In the genomic region with DNA sequence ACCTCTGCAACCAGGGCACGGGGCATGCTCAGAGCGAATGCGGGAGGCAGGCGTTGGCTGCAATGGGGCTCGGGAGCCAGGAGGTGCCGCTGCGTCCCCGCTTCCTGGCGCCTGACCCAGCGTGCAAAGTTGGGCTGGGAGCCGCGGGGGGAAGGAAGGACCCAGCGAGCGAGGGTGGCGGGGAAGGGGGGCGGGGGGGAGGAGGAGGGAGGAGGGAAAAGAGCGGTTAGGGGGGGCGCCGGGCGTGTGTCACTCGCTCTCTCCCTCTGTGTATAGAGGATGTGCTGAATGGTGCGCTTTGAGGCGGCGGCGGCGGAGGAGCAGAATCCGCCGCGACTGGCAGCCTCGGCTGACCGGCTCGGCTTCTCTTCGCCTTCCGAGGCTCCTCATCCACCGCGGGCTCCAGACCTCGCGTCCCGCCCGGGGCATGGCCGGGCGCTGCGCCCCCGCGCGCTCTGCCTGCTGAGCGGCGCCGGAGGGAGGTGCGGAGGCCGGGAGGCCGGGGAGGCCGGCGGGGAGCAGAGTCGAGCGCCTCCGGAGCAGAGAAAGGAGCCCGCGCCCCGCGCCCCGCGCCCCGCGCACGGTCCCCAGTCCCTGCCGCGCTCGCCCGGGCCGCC, we compare ENCODE assay signal across 8 cellular contexts. TPM values are rescaled to one million over a fixed set of nuclear protein-coding genes. Genes with fewer than 3 reads are reported as not detected.
DNase-seq lines count a peak whose midpoint lies in the region; ATAC-seq and TF ChIP-seq lines count a peak whose summit lies in the region.

A gene (plus strand): TSS at position 252 of the 617 bp plus-strand sequence. CDS start 386 bp downstream, outside the sequence.

- intact Hi-C loops in HCT116 (cut with micrococcal nuclease) (loop anchor here (1.0 to 10.0 kb wide), 2 partner anchors 403 to 590 kb away; no protein-coding TSS in a partner anchor), adrenal gland (cut with DNase I) (loop anchor here (5.0 to 10.0 kb wide), 6 partner anchors 73 to 590 kb away; no protein-coding TSS in a partner anchor), heart left ventricle (cut with DNase I) (loop anchor here (1.0 to 10.0 kb wide), 18 partner anchors 85 to 590 kb away; no protein-coding TSS in a partner anchor), tibial artery (cut with DNase I; ENCODE audit: low total_unique reads) (loop anchor here (2.0 kb wide), 1 partner anchor 259 kb away; no protein-coding TSS in a partner anchor)

- peak within 1 kb of the TSS; percentile 37 for H3K18ac ChIP-seq in trophoblast cell (ENCODE audit: low read length)

- no peak within 1 kb of the TSS for H3K23ac ChIP-seq in trophoblast cell (ENCODE audit: low read length)

- H2AFZ ChIP-seq in HCT116 (ENCODE audit: low read depth, low read length, poor library complexity, severe bottlenecking) (no peak within 1 kb of the TSS), trophoblast cell (ENCODE audit: insufficient read depth, low read length, poor library complexity) (peak within 1 kb of the TSS; percentile 71)

- H3K9ac ChIP-seq in HCT116 (ENCODE audit: low read length) (peak within 1 kb of the TSS; percentile 43; the same call in 1 of the 2 replicates), trophoblast cell (ENCODE audit: low read length) (no peak within 1 kb of the TSS)

- H3K4me2 ChIP-seq in HCT116 (ENCODE audit: low read length) (peak within 1 kb of the TSS; percentile 81), trophoblast cell (ENCODE audit: low read length) (peak within 1 kb of the TSS; percentile 93)

- H3K79me2 ChIP-seq in HCT116 (ENCODE audit: insufficient read depth, low read length) (no peaks in the 10 kb centered on the region), trophoblast cell (ENCODE audit: control insufficient read depth, insufficient read depth, low read length, poor library complexity) (no peaks in the 10 kb centered on the region)

- H3K79me1 ChIP-seq in trophoblast cell (ENCODE audit: low read length): peaks cover 2% of the 10 kb centered on the region

- WGBS in adrenal gland, 4 donors: 0 to 1% (median 1%) methylated on average over 3 to 71 of the region's 71 CpGs
- WGBS in heart left ventricle, 4 donors: 0 to 2% (median 0%) methylated on average over 16 to 71 of the region's 71 CpGs
- WGBS in trophoblast cell (ENCODE audit: extremely low coverage, insufficient coverage, insufficient read length): no CpG with 5 or more reads among the region's 71 CpGs

- H4K8ac ChIP-seq in trophoblast cell (ENCODE audit: low read depth, low read length): no peak within 1 kb of the TSS

- no peaks in the 10 kb centered on the region for H3K9me2 ChIP-seq in HCT116 (ENCODE audit: insufficient read depth)

- CTCF ChIA-PET in HCT116 (lab: Charles Lee): interaction anchor here (0.7 to 1.0 kb wide), 4 partner anchors 9 to 590 kb away, joined by 3 to 14 read pairs (median 4); no protein-coding TSS in a partner anchor

- peak within 1 kb of the TSS; percentile 33 to 53 for H3K4me3 ChIP-seq in HCT116 (replicated peaks in 1 of 2; ENCODE audit: low read depth in 1 of 2, low read length in 2 of 2)
- H3K4me3 ChIP-seq in NB4 (ENCODE audit: low read depth, low read length): peak within 1 kb of the TSS; percentile 32
- peak within 1 kb of the TSS; percentile 29 to 88 (median 48) for H3K4me3 ChIP-seq in adrenal gland
- peak within 1 kb of the TSS; percentile 59 to 97 (median 78) for H3K4me3 ChIP-seq in heart left ventricle
- H3K4me3 ChIP-seq in trophoblast cell (ENCODE audit: low read depth, low read length): peak within 1 kb of the TSS; percentile 72
- peak within 1 kb of the TSS; percentile 61 to 66 for H3K4me3 ChIP-seq in tibial artery

- H3K36me3 ChIP-seq in HCT116 (ENCODE audit: control insufficient read depth in 1 of 2, insufficient read depth in 2 of 2, low read length in 2 of 2) (no peaks in the 10 kb centered on the region), adrenal gland (replicated peaks in 1 of 2) (no peaks in the 10 kb centered on the region), heart left ventricle (no peaks in the 10 kb centered on the region), trophoblast cell (ENCODE audit: control insufficient read depth in 1 of 2, insufficient read depth in 2 of 2, low read length in 2 of 2) (no peaks in the 10 kb centered on the region), tibial artery (no peaks in the 10 kb centered on the region)

- POLR2A ChIA-PET in HCT116 (lab: Charles Lee): no interaction called here

- H4K12ac ChIP-seq in trophoblast cell (ENCODE audit: low read depth, low read length): no peak within 1 kb of the TSS

- no peaks in the 10 kb centered on the region for H3K9me3 ChIP-seq in HCT116 (ENCODE audit: control insufficient read depth in 1 of 2, insufficient read depth in 1 of 2, low read depth in 1 of 2, low read length in 2 of 2)
- no peaks in the 10 kb centered on the region for H3K9me3 ChIP-seq in adrenal gland (replicated peaks in 1 of 3)
- H3K9me3 ChIP-seq in heart left ventricle: no peaks in the 10 kb centered on the region
- H3K9me3 ChIP-seq in trophoblast cell (ENCODE audit: insufficient read depth, low read depth, low read length): no peaks in the 10 kb centered on the region
- H3K9me3 ChIP-seq in tibial artery: no peaks in the 10 kb centered on the region

- TF ChIP-seq POLR2A in HCT116 (IDR thresholded peaks at IDR 0.05; ENCODE audit: borderline replicate concordance, extremely low read depth, insufficient read depth, insufficient read length) (no peak), NB4 (IDR thresholded peaks at IDR 0.05; ENCODE audit: extremely low read depth, insufficient read length) (no peak), adrenal gland (IDR thresholded peaks at IDR 0.05) (no peak), heart left ventricle (IDR thresholded peaks at IDR 0.05) (peak in 1 of 2 donors; percentile 13)

- H2AK5ac ChIP-seq in trophoblast cell (ENCODE audit: low read length): no peak within 1 kb of the TSS

- H2BK12ac ChIP-seq in trophoblast cell (ENCODE audit: low read length): no peak within 1 kb of the TSS

- H2BK5ac ChIP-seq in trophoblast cell (ENCODE audit: low read depth, low read length, poor library complexity): no peak within 1 kb of the TSS

- peak within 1 kb of the TSS; percentile 30 for H3K14ac ChIP-seq in trophoblast cell (ENCODE audit: low read length)

- ATAC-seq in HCT116 (peak; percentile 99), heart left ventricle (peak; percentile 88 to 97 (median 95))

- peak; percentile 84 for DNase-seq in ELR (ENCODE audit: low read depth)
- DNase-seq in HCT116 (ENCODE audit: low read depth, low spot score): peak; percentile 13
- peak; percentile 85 for DNase-seq in NB4 (ENCODE audit: low read depth)
- DNase-seq in T follicular helper cell (ENCODE audit: low read depth): peak; percentile 38
- peak; percentile 85 to 93 (median 91) for DNase-seq in adrenal gland
- DNase-seq in heart left ventricle: peak; percentile 85 to 93 (median 89)
- peak; percentile 48 to 73 for DNase-seq in trophoblast cell
- DNase-seq in tibial artery: peak; percentile 73 to 90

- H3K27me3 ChIP-seq in HCT116 (ENCODE audit: insufficient read depth, low read length) (no peaks in the 10 kb centered on the region), adrenal gland (no peaks in the 10 kb centered on the region), heart left ventricle (peaks cover 0 to 7% (median 0%) of the 10 kb centered on the region in 9 donors), trophoblast cell (ENCODE audit: insufficient read depth, low read length) (peaks cover 8% of the 10 kb centered on the region), tibial artery (peaks cover 0 to 10% of the 10 kb centered on the region in 2 donors)

- no peak within 1 kb of the TSS for H3K27ac ChIP-seq in HCT116 (ENCODE audit: low read depth, low read length)
- H3K27ac ChIP-seq in adrenal gland: peak within 1 kb of the TSS in 3 of 5 donors; percentile 60 to 85 (median 74)
- peak within 1 kb of the TSS; percentile 53 to 91 (median 82) for H3K27ac ChIP-seq in heart left ventricle
- H3K27ac ChIP-seq in trophoblast cell (ENCODE audit: low read depth, low read length): no peak within 1 kb of the TSS
- peak within 1 kb of the TSS; percentile 58 to 69 for H3K27ac ChIP-seq in tibial artery

- peak within 1 kb of the TSS; percentile 27 for H2BK120ac ChIP-seq in trophoblast cell (ENCODE audit: insufficient read depth, low read length, poor library complexity)

- H3K4me1 ChIP-seq in HCT116 (ENCODE audit: control insufficient read depth in 1 of 2, insufficient read depth in 2 of 2, low read length in 2 of 2) (peaks cover 0 to 5% of the 10 kb centered on the region in 2 experiments; a peak in 2 of 4 replicates), adrenal gland (replicated peaks in 1 of 2) (peaks cover 12 to 17% of the 10 kb centered on the region in 2 donors), heart left ventricle (peaks cover 0 to 30% (median 7%) of the 10 kb centered on the region in 12 donors), trophoblast cell (ENCODE audit: control insufficient read depth in 1 of 2, insufficient read depth in 2 of 2, low read length in 2 of 2) (peaks cover 3 to 13% of the 10 kb centered on the region in 2 experiments), tibial artery (peaks cover 0 to 28% (median 15%) of the 10 kb centered on the region in 4 donors)

- TF ChIP-seq RAD21 in HCT116 (IDR thresholded peaks at IDR 0.05; ENCODE audit: low read depth): peak; percentile 75

- peak within 1 kb of the TSS; percentile 39 for H4K91ac ChIP-seq in trophoblast cell (ENCODE audit: low read depth, low read length)

- no TSS peak for BruUV-seq in HCT116 (replicated peaks; lab: Mats Ljungman, UMichigan)

- H4K20me1 ChIP-seq in HCT116 (ENCODE audit: insufficient read depth): no peaks in the 10 kb centered on the region

- TF ChIP-seq CTCF in HCT116 (IDR thresholded peaks at IDR 0.05 in 2 of 3, conservative IDR thresholded peaks at IDR 0.05 in 1 of 3; ENCODE audit: borderline replicate concordance in 1 of 3, insufficient read depth in 1 of 3, low read depth in 2 of 3, low read length in 2 of 3) (peak; percentile 45 to 78 (median 59); a peak in 4 of 6 replicates), NB4 (IDR thresholded peaks at IDR 0.05; ENCODE audit: low read depth, low read length) (peak; percentile 85), adrenal gland (IDR thresholded peaks at IDR 0.05) (peak; percentile 78 to 98 (median 85)), heart left ventricle (IDR thresholded peaks at IDR 0.05) (peak; percentile 73 to 99 (median 81)), tibial artery (IDR thresholded peaks at IDR 0.05) (peak; percentile 69 to 80)

- RAD21 ChIA-PET in HCT116 (lab: Charles Lee; ENCODE audit: low non-redundant PET in 1 of 2, low total read pairs in 2 of 2, uncharacterized antibody in 2 of 2, unreplicated experiment in 2 of 2): no interaction called here

- H3K4ac ChIP-seq in trophoblast cell (ENCODE audit: low read depth, low read length): no peak within 1 kb of the TSS

TF ChIP-seq in HCT116, 20 proteins besides CTCF, POLR2A, EP300 and RAD21 (continues in another document):
- TF ChIP-seq ELF1 (IDR thresholded peaks at IDR 0.05; ENCODE audit: borderline replicate concordance, low read depth): no peak
- no peak for TF ChIP-seq CBX3 (IDR thresholded peaks at IDR 0.05; ENCODE audit: low read depth)

RNA-seq across cellular contexts. Expression of the gene that starts here (rescaled TPM):
- 15.8 TPM for total RNA-seq in HCT116 (2021; ENCODE audit: unreplicated experiment)
- 3.5 and 4.3 TPM in 2 replicates for polyA plus RNA-seq in HCT116 (2012)
- total RNA-seq in adrenal gland: 10 to 100 TPM; 17.6 to 56.6 (median 38.7) TPM
- 10 to 100 TPM in 2 of 3 donors, 1 to 10 TPM in 1; 7.7 to 14.2 (median 12.4) TPM for polyA plus RNA-seq in adrenal gland
- total RNA-seq in heart left ventricle: 10 to 100 TPM in 3 of 9 donors, 1 to 10 TPM in 6; 4.0 to 12.1 (median 8.0) TPM
- polyA plus RNA-seq in heart left ventricle: 1 to 10 TPM; 2.5 to 3.1 TPM
- 6.8 and 8.4 TPM in 2 replicates for polyA plus RNA-seq in trophoblast cell (2013)

Comparison
In these comparisons a context has a peak if more than half of its experiments do, and no peak if none do; other contexts are left out.
1. DNase-seq: peak in every context shown above with its lines; median percentile 91 in adrenal gland; 89 in heart left ventricle; 85 in NB4; 84 in ELR; 82 in tibial artery; 60 in trophoblast cell; 38 in T follicular helper cell; 13 in HCT116.
2. H3K27ac ChIP-seq: peak in adrenal gland (3 of 5), heart left ventricle (12 of 12) and tibial artery (2 of 2); none in HCT116 (single experiment) and trophoblast cell (single experiment).
3. Peak in every context shown above with its lines, with median percentiles within 50 percentile points of each other: H3K4me3 ChIP-seq and CTCF ChIP-seq.